In genomic region chr1:119986007-119986497, GRCh38 we compare ENCODE assay signal across 25 cellular contexts.
"Had no signal": no experiment of that assay in that cellular context is flagged by ENCODE, and none has a peak within 500 bp of the region (broad histone marks: within the 10 kb centered on the region; RNA-seq: fewer than 3 reads in every experiment).

No MANE protein-coding gene starts in this region.

- DNase-seq: activated B cell treated with CpG ODN at 0.5 μM for 24 hours; activated CD4-positive, alpha-beta T cell treated with anti-CD3 and anti-CD28 coated beads for 48 hours; activated CD8-positive, alpha-beta memory T cell treated with anti-CD3 and anti-CD28 coated beads, Interleukin-2, amount 50 U/mL, for 4 hours; activated CD8-positive, alpha-beta T cell treated with anti-CD3 and anti-CD28 coated beads, Interleukin-2, amount 10 ng/mL, durations not matched to agents 7 days and 5 days; activated gamma-delta T cell treated with Interleukin-2 at 50 U/mL for 16 hours; activated naive CD8-positive, alpha-beta T cell treated with anti-CD3 and anti-CD28 coated beads for 36 hours; activated T-cell treated with anti-CD3 and anti-CD28 coated beads, Interleukin-2, amount 50 U/mL, for 72 hours; amygdala; effector memory CD4-positive, alpha-beta T cell; foreskin melanocyte; heart left ventricle; left cardiac atrium; lower lobe of right lung; midbrain; naive B cell; posterior cingulate gyrus; retina; stimulated activated CD4-positive, alpha-beta T cell treated with anti-CD3 and anti-CD28 coated beads, Interleukin-15, amount 100 ng/mL, for 24 hours; stimulated activated CD4-positive, alpha-beta T cell treated with anti-CD3 and anti-CD28 coated beads, Interleukin-4, amount 100 ng/mL, for 24 hours; stimulated activated naive CD4-positive, alpha-beta T cell; substantia nigra; T-helper 2 cell; trophoblast cell had no signal

- H3K4me3 ChIP-seq: heart left ventricle, lower lobe of right lung had no signal

- H3K9me3 Mint-ChIP-seq: activated B cell treated with CpG ODN at 0.5 μM for 24 hours; activated T-cell treated with anti-CD3 and anti-CD28 coated beads, Interleukin-2, amount 50 U/mL, for 72 hours; dendritic cell treated with granulocyte-macrophage colony-stimulating factor and Interleukin-4, amounts not matched to agents 40 ng/mL and 50 ng/mL, for 4 days; naive B cell had no signal

- H3K9me3 ChIP-seq: heart left ventricle, lower lobe of right lung, neutrophil had no signal

- H3K4me3 Mint-ChIP-seq: activated B cell treated with CpG ODN at 0.5 μM for 24 hours; activated CD8-positive, alpha-beta T cell treated with anti-CD3 and anti-CD28 coated beads, Interleukin-2, amount 10 ng/mL, durations not matched to agents 7 days and 5 days; activated naive CD8-positive, alpha-beta T cell treated with anti-CD3 and anti-CD28 coated beads for 36 hours; dendritic cell treated with granulocyte-macrophage colony-stimulating factor and Interleukin-4, amounts not matched to agents 40 ng/mL and 50 ng/mL, for 4 days; naive B cell had no signal

- H3K27me3 Mint-ChIP-seq: activated B cell treated with CpG ODN at 0.5 μM for 24 hours; activated naive CD8-positive, alpha-beta T cell treated with anti-CD3 and anti-CD28 coated beads for 36 hours; dendritic cell treated with granulocyte-macrophage colony-stimulating factor and Interleukin-4, amounts not matched to agents 40 ng/mL and 50 ng/mL, for 4 days; naive B cell had no signal

- H3K27ac Mint-ChIP-seq: dendritic cell treated with granulocyte-macrophage colony-stimulating factor and Interleukin-4, amounts not matched to agents 40 ng/mL and 50 ng/mL, for 4 days had no signal

- H3K27me3 ChIP-seq: heart left ventricle, neutrophil had no signal

- ATAC-seq: activated CD8-positive, alpha-beta T cell treated with anti-CD3 and anti-CD28 coated beads, Interleukin-2, amount 10 ng/mL, durations not matched to agents 7 days and 5 days; lower lobe of right lung had no signal
